ENCODE assay signal across 1 cellular context in the genomic region with DNA sequence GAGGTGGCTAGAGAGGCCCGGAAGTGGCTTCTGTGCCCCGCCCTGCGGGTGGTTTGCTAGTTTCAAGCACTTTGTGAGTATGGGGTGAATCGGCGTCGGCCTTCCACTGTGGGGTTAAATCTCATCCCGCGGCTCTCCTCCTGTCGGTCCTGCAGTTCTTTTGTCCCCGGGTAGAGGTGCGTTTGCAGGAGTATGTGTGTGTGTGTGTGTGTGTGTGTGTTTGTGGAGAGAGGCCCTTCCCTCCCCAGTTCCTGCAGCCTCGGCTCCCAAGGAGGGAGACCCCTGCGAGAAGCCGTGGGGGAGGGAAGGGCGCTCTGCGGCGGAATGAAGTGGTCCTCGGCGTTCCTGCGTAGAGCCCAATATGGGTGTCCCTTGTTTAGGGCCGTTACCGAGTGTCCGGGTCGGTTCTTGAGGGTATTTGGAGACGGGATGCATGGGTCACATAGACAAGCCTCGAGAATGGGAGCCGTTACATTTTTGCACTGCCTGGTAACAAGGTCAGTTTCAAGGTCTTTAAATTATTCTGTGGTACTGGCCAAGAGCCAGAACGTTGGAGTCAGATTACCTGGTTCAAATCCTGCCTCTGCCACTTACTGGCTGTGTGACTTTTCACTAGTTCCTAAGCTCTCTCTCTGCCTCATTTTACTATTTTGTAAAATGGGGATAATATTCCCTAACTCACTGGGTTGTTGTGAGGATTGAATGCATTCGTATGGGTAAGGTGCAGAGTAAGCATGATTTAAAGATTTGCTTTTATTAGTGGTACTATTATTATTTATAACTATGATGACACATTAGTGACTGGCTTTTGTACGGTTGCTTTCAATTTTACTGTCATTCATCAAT.
A peak's percentile ranks its signal among the peaks of the same experiment; 100 is the strongest.
TF ChIP-seq lines count a peak whose summit lies in the region.

A gene (plus strand): TSS at position 56 of the 846 bp plus-strand sequence. CDS start 9,640 bp downstream, outside the sequence.

TF ChIP-seq in HepG2, 621 proteins besides CTCF, POLR2A, EP300 and RAD21 (continued from another document and continues in another):
- TF ChIP-seq, protein P1, sequence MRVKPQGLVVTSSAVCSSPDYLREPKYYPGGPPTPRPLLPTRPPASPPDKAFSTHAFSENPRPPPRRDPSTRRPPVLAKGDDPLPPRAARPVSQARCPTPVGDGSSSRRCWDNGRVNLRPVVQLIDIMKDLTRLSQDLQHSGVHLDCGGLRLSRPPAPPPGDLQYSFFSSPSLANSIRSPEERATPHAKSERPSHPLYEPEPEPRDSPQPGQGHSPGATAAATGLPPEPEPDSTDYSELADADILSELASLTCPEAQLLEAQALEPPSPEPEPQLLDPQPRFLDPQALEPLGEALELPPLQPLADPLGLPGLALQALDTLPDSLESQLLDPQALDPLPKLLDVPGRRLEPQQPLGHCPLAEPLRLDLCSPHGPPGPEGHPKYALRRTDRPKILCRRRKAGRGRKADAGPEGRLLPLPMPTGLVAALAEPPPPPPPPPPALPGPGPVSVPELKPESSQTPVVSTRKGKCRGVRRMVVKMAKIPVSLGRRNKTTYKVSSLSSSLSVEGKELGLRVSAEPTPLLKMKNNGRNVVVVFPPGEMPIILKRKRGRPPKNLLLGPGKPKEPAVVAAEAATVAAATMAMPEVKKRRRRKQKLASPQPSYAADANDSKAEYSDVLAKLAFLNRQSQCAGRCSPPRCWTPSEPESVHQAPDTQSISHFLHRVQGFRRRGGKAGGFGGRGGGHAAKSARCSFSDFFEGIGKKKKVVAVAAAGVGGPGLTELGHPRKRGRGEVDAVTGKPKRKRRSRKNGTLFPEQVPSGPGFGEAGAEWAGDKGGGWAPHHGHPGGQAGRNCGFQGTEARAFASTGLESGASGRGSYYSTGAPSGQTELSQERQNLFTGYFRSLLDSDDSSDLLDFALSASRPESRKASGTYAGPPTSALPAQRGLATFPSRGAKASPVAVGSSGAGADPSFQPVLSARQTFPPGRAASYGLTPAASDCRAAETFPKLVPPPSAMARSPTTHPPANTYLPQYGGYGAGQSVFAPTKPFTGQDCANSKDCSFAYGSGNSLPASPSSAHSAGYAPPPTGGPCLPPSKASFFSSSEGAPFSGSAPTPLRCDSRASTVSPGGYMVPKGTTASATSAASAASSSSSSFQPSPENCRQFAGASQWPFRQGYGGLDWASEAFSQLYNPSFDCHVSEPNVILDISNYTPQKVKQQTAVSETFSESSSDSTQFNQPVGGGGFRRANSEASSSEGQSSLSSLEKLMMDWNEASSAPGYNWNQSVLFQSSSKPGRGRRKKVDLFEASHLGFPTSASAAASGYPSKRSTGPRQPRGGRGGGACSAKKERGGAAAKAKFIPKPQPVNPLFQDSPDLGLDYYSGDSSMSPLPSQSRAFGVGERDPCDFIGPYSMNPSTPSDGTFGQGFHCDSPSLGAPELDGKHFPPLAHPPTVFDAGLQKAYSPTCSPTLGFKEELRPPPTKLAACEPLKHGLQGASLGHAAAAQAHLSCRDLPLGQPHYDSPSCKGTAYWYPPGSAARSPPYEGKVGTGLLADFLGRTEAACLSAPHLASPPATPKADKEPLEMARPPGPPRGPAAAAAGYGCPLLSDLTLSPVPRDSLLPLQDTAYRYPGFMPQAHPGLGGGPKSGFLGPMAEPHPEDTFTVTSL (CRISPR knock-in tag; IDR thresholded peaks at IDR 0.05; ENCODE audit: borderline replicate concordance), result peak; percentile 59; the same call in 1 of the 2 replicates
- TF ChIP-seq ATAD3A (CRISPR knock-in tag; IDR thresholded peaks at IDR 0.05) (no peak), ZNF138 (CRISPR knock-in tag; IDR thresholded peaks at IDR 0.05; ENCODE audit: low read depth) (no peak), SIN3A (IDR thresholded peaks at IDR 0.05; ENCODE audit: borderline replicate concordance, low read depth, low read length) (peak; percentile 83), ZNF333 (CRISPR knock-in tag; IDR thresholded peaks at IDR 0.05; ENCODE audit: borderline replicate concordance) (no peak; the same call in 1 of the 2 replicates), ZNF530 (CRISPR knock-in tag; IDR thresholded peaks at IDR 0.05; ENCODE audit: low read depth) (0 out of 2 replicates have a peak, but pooled peaks have one; percentile 52), RFX3 (CRISPR knock-in tag; IDR thresholded peaks at IDR 0.05) (no peak), ZNF441 (CRISPR knock-in tag; IDR thresholded peaks at IDR 0.05; ENCODE audit: borderline replicate concordance) (peak; percentile 28; the same call in 1 of the 2 replicates), TGIF2 (CRISPR knock-in tag; IDR thresholded peaks at IDR 0.05) (0 out of 2 replicates have a peak, but pooled peaks have one; percentile 38), GFI1 (CRISPR knock-in tag; IDR thresholded peaks at IDR 0.05; ENCODE audit: borderline replicate concordance) (peak; percentile 68), BRD4 (CRISPR knock-in tag; IDR thresholded peaks at IDR 0.05) (no peak), FOXA1 (IDR thresholded peaks at IDR 0.05) (no peak), FOXA1 (CRISPR knock-in tag; IDR thresholded peaks at IDR 0.05) (no peak; the same call in 1 of the 2 replicates), ZNF766 (CRISPR knock-in tag; IDR thresholded peaks at IDR 0.05; ENCODE audit: borderline replicate concordance) (no peak)
- TF ChIP-seq, protein P2, sequence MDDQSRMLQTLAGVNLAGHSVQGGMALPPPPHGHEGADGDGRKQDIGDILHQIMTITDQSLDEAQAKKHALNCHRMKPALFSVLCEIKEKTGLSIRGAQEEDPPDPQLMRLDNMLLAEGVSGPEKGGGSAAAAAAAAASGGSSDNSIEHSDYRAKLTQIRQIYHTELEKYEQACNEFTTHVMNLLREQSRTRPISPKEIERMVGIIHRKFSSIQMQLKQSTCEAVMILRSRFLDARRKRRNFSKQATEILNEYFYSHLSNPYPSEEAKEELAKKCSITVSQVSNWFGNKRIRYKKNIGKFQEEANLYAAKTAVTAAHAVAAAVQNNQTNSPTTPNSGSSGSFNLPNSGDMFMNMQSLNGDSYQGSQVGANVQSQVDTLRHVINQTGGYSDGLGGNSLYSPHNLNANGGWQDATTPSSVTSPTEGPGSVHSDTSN (CRISPR knock-in tag; IDR thresholded peaks at IDR 0.05; ENCODE audit: borderline replicate concordance), result no peak
- TF ChIP-seq, protein P3, sequence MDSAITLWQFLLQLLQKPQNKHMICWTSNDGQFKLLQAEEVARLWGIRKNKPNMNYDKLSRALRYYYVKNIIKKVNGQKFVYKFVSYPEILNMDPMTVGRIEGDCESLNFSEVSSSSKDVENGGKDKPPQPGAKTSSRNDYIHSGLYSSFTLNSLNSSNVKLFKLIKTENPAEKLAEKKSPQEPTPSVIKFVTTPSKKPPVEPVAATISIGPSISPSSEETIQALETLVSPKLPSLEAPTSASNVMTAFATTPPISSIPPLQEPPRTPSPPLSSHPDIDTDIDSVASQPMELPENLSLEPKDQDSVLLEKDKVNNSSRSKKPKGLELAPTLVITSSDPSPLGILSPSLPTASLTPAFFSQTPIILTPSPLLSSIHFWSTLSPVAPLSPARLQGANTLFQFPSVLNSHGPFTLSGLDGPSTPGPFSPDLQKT (CRISPR knock-in tag; IDR thresholded peaks at IDR 0.05; ENCODE audit: borderline replicate concordance), result no peak
- TF ChIP-seq, protein P4, sequence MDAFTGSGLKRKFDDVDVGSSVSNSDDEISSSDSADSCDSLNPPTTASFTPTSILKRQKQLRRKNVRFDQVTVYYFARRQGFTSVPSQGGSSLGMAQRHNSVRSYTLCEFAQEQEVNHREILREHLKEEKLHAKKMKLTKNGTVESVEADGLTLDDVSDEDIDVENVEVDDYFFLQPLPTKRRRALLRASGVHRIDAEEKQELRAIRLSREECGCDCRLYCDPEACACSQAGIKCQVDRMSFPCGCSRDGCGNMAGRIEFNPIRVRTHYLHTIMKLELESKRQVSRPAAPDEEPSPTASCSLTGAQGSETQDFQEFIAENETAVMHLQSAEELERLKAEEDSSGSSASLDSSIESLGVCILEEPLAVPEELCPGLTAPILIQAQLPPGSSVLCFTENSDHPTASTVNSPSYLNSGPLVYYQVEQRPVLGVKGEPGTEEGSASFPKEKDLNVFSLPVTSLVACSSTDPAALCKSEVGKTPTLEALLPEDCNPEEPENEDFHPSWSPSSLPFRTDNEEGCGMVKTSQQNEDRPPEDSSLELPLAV (CRISPR knock-in tag; conservative IDR thresholded peaks at IDR 0.05; ENCODE audit: low read depth), result no peak
- TF ChIP-seq, protein P5, sequence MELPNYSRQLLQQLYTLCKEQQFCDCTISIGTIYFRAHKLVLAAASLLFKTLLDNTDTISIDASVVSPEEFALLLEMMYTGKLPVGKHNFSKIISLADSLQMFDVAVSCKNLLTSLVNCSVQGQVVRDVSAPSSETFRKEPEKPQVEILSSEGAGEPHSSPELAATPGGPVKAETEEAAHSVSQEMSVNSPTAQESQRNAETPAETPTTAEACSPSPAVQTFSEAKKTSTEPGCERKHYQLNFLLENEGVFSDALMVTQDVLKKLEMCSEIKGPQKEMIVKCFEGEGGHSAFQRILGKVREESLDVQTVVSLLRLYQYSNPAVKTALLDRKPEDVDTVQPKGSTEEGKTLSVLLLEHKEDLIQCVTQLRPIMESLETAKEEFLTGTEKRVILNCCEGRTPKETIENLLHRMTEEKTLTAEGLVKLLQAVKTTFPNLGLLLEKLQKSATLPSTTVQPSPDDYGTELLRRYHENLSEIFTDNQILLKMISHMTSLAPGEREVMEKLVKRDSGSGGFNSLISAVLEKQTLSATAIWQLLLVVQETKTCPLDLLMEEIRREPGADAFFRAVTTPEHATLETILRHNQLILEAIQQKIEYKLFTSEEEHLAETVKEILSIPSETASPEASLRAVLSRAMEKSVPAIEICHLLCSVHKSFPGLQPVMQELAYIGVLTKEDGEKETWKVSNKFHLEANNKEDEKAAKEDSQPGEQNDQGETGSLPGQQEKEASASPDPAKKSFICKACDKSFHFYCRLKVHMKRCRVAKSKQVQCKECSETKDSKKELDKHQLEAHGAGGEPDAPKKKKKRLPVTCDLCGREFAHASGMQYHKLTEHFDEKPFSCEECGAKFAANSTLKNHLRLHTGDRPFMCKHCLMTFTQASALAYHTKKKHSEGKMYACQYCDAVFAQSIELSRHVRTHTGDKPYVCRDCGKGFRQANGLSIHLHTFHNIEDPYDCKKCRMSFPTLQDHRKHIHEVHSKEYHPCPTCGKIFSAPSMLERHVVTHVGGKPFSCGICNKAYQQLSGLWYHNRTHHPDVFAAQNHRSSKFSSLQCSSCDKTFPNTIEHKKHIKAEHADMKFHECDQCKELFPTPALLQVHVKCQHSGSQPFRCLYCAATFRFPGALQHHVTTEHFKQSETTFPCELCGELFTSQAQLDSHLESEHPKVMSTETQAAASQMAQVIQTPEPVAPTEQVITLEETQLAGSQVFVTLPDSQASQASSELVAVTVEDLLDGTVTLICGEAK (IDR thresholded peaks at IDR 0.05), result no peak
- TF ChIP-seq, protein P5 (CRISPR knock-in tag; IDR thresholded peaks at IDR 0.05), result peak; percentile 74; the same call in 1 of the 2 replicates
- TF ChIP-seq, protein P6, sequence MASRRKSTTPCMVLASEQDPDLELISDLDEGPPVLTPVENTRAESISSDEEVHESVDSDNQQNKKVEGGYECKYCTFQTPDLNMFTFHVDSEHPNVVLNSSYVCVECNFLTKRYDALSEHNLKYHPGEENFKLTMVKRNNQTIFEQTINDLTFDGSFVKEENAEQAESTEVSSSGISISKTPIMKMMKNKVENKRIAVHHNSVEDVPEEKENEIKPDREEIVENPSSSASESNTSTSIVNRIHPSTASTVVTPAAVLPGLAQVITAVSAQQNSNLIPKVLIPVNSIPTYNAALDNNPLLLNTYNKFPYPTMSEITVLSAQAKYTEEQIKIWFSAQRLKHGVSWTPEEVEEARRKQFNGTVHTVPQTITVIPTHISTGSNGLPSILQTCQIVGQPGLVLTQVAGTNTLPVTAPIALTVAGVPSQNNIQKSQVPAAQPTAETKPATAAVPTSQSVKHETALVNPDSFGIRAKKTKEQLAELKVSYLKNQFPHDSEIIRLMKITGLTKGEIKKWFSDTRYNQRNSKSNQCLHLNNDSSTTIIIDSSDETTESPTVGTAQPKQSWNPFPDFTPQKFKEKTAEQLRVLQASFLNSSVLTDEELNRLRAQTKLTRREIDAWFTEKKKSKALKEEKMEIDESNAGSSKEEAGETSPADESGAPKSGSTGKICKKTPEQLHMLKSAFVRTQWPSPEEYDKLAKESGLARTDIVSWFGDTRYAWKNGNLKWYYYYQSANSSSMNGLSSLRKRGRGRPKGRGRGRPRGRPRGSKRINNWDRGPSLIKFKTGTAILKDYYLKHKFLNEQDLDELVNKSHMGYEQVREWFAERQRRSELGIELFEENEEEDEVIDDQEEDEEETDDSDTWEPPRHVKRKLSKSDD (CRISPR knock-in tag; IDR thresholded peaks at IDR 0.05; ENCODE audit: low read depth), result peak; percentile 86; the same call in 1 of the 2 replicates
- TF ChIP-seq, protein P7, sequence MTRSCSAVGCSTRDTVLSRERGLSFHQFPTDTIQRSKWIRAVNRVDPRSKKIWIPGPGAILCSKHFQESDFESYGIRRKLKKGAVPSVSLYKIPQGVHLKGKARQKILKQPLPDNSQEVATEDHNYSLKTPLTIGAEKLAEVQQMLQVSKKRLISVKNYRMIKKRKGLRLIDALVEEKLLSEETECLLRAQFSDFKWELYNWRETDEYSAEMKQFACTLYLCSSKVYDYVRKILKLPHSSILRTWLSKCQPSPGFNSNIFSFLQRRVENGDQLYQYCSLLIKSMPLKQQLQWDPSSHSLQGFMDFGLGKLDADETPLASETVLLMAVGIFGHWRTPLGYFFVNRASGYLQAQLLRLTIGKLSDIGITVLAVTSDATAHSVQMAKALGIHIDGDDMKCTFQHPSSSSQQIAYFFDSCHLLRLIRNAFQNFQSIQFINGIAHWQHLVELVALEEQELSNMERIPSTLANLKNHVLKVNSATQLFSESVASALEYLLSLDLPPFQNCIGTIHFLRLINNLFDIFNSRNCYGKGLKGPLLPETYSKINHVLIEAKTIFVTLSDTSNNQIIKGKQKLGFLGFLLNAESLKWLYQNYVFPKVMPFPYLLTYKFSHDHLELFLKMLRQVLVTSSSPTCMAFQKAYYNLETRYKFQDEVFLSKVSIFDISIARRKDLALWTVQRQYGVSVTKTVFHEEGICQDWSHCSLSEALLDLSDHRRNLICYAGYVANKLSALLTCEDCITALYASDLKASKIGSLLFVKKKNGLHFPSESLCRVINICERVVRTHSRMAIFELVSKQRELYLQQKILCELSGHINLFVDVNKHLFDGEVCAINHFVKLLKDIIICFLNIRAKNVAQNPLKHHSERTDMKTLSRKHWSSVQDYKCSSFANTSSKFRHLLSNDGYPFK (CRISPR knock-in tag; IDR thresholded peaks at IDR 0.05; ENCODE audit: borderline replicate concordance), result peak; percentile 90
